ENCODE assay signal across 8 cellular contexts in genomic region chr17:56819431-56820145, GRCh38. TPM values are rescaled to one million over a fixed set of nuclear protein-coding genes. Genes with fewer than 3 reads are reported as not detected.
A peak's percentile ranks its signal among the peaks of the same experiment; 100 is the strongest.
DNase-seq lines count a peak whose midpoint lies in the region; ATAC-seq lines count a peak whose summit lies in the region.

No MANE protein-coding gene starts in this region.

- no peak overlapping the region for H4K8ac ChIP-seq in trophoblast cell (ENCODE audit: low read depth, low read length)

- no CpG with 5 or more reads among the region's 14 CpGs for WGBS in trophoblast cell (ENCODE audit: extremely low coverage, insufficient coverage, insufficient read length)

- DNase-seq in DMS 273 treated with DMSO at 0.1 percent for 48 hours (lab: John Stamatoyannopoulos, UW) (peak; percentile 67), MG63 (peak; percentile 59), SIG-M5 (lab: John Stamatoyannopoulos, UW) (peak; percentile 28), foreskin melanocyte (peak; percentile 56), trophoblast cell (peak; percentile 62 to 89), ureter (ENCODE audit: low spot score) (peak; percentile 74)
- peak; percentile 63 for DNase-seq in activated T-helper 2 cell treated with anti-CD3 and anti-CD28 coated beads, Interferon-gamma antibody, Interleukin-2, Interleukin-4, amounts not matched to agents 10 μg/mL and 5 μg/mL and 100 μg/mL, durations not matched to agents 14 hours and 24 hours and 36 hours (ENCODE audit: low spot score)

- no peak overlapping the region for H3K4ac ChIP-seq in trophoblast cell (ENCODE audit: low read depth, low read length)

- no peak overlapping the region for H4K12ac ChIP-seq in trophoblast cell (ENCODE audit: low read depth, low read length)

- peak overlapping the region; percentile 70 for H2AFZ ChIP-seq in trophoblast cell (ENCODE audit: insufficient read depth, low read length, poor library complexity)

- H4K91ac ChIP-seq in trophoblast cell (ENCODE audit: low read depth, low read length) = no peak overlapping the region

- H3K36me3 Mint-ChIP-seq in activated T-helper 2 cell treated with anti-CD3 and anti-CD28 coated beads, Interferon-gamma antibody, Interleukin-2, Interleukin-4, amounts not matched to agents 10 μg/mL and 5 μg/mL and 100 μg/mL, durations not matched to agents 14 hours and 24 hours and 36 hours (ENCODE audit: low read depth) = peaks cover 3% of the 10 kb centered on the region

- no peak overlapping the region for H3K4me3 Mint-ChIP-seq in activated T-helper 2 cell treated with anti-CD3 and anti-CD28 coated beads, Interferon-gamma antibody, Interleukin-2, Interleukin-4, amounts not matched to agents 10 μg/mL and 5 μg/mL and 100 μg/mL, durations not matched to agents 14 hours and 24 hours and 36 hours (ENCODE audit: low read depth)

- peak; percentile 73 for ATAC-seq in GM21576 (IDR thresholded peaks at IDR 0.05; ENCODE audit: unreplicated experiment)

- H3K79me1 ChIP-seq in trophoblast cell (ENCODE audit: low read length) = no peaks in the 10 kb centered on the region

- H3K18ac ChIP-seq in trophoblast cell (ENCODE audit: low read length) = no peak overlapping the region

- H3K27ac ChIP-seq in trophoblast cell (ENCODE audit: low read depth, low read length) = no peak overlapping the region

- no peaks in the 10 kb centered on the region for H3K36me3 ChIP-seq in MG63
- no peaks in the 10 kb centered on the region for H3K36me3 ChIP-seq in trophoblast cell (ENCODE audit: control insufficient read depth in 1 of 2, insufficient read depth in 2 of 2, low read length in 2 of 2)

- no peak overlapping the region for H3K23ac ChIP-seq in trophoblast cell (ENCODE audit: low read length)

- peaks cover 20% of the 10 kb centered on the region for H3K4me1 Mint-ChIP-seq in activated T-helper 2 cell treated with anti-CD3 and anti-CD28 coated beads, Interferon-gamma antibody, Interleukin-2, Interleukin-4, amounts not matched to agents 10 μg/mL and 5 μg/mL and 100 μg/mL, durations not matched to agents 14 hours and 24 hours and 36 hours (ENCODE audit: low read depth)

- H3K9me3 ChIP-seq in MG63 (no peaks in the 10 kb centered on the region), trophoblast cell (ENCODE audit: insufficient read depth, low read depth, low read length) (no peaks in the 10 kb centered on the region)

- no peak overlapping the region for H3K4me2 ChIP-seq in trophoblast cell (ENCODE audit: low read length)

- intact Hi-C loops in activated T-helper 2 cell treated with anti-CD3 and anti-CD28 coated beads, Interferon-gamma antibody, Interleukin-2, Interleukin-4, amounts not matched to agents 10 μg/mL and 5 μg/mL and 100 μg/mL, durations not matched to agents 14 hours and 24 hours and 36 hours (cut with micrococcal nuclease) = loop anchor here (1.0 kb wide), 2 partner anchors 121 to 142 kb away; partner anchors contain the start of gene COIL

- no peak overlapping the region for H3K9ac ChIP-seq in trophoblast cell (ENCODE audit: low read length)

- H2BK5ac ChIP-seq in trophoblast cell (ENCODE audit: low read depth, low read length, poor library complexity) = no peak overlapping the region

- H3K27me3 Mint-ChIP-seq in activated T-helper 2 cell treated with anti-CD3 and anti-CD28 coated beads, Interferon-gamma antibody, Interleukin-2, Interleukin-4, amounts not matched to agents 10 μg/mL and 5 μg/mL and 100 μg/mL, durations not matched to agents 14 hours and 24 hours and 36 hours (ENCODE audit: low read depth) = no peaks in the 10 kb centered on the region

- H3K9me3 Mint-ChIP-seq in activated T-helper 2 cell treated with anti-CD3 and anti-CD28 coated beads, Interferon-gamma antibody, Interleukin-2, Interleukin-4, amounts not matched to agents 10 μg/mL and 5 μg/mL and 100 μg/mL, durations not matched to agents 14 hours and 24 hours and 36 hours = no peaks in the 10 kb centered on the region

- H3K79me2 ChIP-seq in trophoblast cell (ENCODE audit: control insufficient read depth, insufficient read depth, low read length, poor library complexity) = no peaks in the 10 kb centered on the region

- H3K27ac Mint-ChIP-seq in activated T-helper 2 cell treated with anti-CD3 and anti-CD28 coated beads, Interferon-gamma antibody, Interleukin-2, Interleukin-4, amounts not matched to agents 10 μg/mL and 5 μg/mL and 100 μg/mL, durations not matched to agents 14 hours and 24 hours and 36 hours = no peak overlapping the region

- H3K4me3 ChIP-seq in MG63 (no peak overlapping the region), trophoblast cell (ENCODE audit: low read depth, low read length) (no peak overlapping the region)

- no peak overlapping the region for H2AK5ac ChIP-seq in trophoblast cell (ENCODE audit: low read length)

- H3K4me1 ChIP-seq in trophoblast cell (ENCODE audit: control insufficient read depth in 1 of 2, insufficient read depth in 2 of 2, low read length in 2 of 2) = no peaks in the 10 kb centered on the region

- no peak overlapping the region for H2BK120ac ChIP-seq in trophoblast cell (ENCODE audit: insufficient read depth, low read length, poor library complexity)

- peak overlapping the region; percentile 35 for H2BK12ac ChIP-seq in trophoblast cell (ENCODE audit: low read length)

- H3K14ac ChIP-seq in trophoblast cell (ENCODE audit: low read length) = no peak overlapping the region

- H3K27me3 ChIP-seq in MG63 (no peaks in the 10 kb centered on the region), trophoblast cell (ENCODE audit: insufficient read depth, low read length) (no peaks in the 10 kb centered on the region)

RNA-seq across cellular contexts. Expression of gene C17orf67, which starts 14.1 kb away (rescaled TPM):
- total RNA-seq in MG63 (2014; rRNA removed; shearing (Covaris generic); ENCODE audit: low replicate concordance) = 0.63 TPM in 1 of 2 replicates, not detected in the other
- total RNA-seq in activated T-helper 2 cell treated with anti-CD3 and anti-CD28 coated beads, Interferon-gamma antibody, Interleukin-2, Interleukin-4, amounts not matched to agents 10 μg/mL and 5 μg/mL and 100 μg/mL, durations not matched to agents 14 hours and 24 hours and 36 hours = 3.7 and 4.2 TPM in 2 replicates
- 0.82 and 0.90 TPM in 2 replicates for polyA plus RNA-seq in trophoblast cell (2013)
- 3.2 TPM for total RNA-seq in ureter

RNA-seq across cellular contexts. Expression of gene DGKE, which starts 14.4 kb away (rescaled TPM):
- total RNA-seq in MG63 (2014; rRNA removed; shearing (Covaris generic); ENCODE audit: low replicate concordance) = 4.0 and 7.9 TPM in 2 replicates
- total RNA-seq in activated T-helper 2 cell treated with anti-CD3 and anti-CD28 coated beads, Interferon-gamma antibody, Interleukin-2, Interleukin-4, amounts not matched to agents 10 μg/mL and 5 μg/mL and 100 μg/mL, durations not matched to agents 14 hours and 24 hours and 36 hours = 26.5 and 28.9 TPM in 2 replicates
- 3.6 TPM in 2 replicates for polyA plus RNA-seq in trophoblast cell (2013)
- total RNA-seq in ureter = 15.4 TPM
